In genomic region chr19:6793973-6794372, GRCh38 we compare ENCODE assay signal across 1 cellular context.
TF ChIP-seq lines count a peak whose summit lies in the region.

No MANE protein-coding gene starts in this region.

TF ChIP-seq in K562, 482 proteins besides CTCF, POLR2A, EP300 and RAD21:
- TF ChIP-seq ZNF76 (CRISPR knock-in tag; IDR thresholded peaks at IDR 0.05; ENCODE audit: borderline replicate concordance) (no peak), CUX1 (CRISPR knock-in tag; IDR thresholded peaks at IDR 0.05) (peak; percentile 97), DACH1 (IDR thresholded peaks at IDR 0.05; ENCODE audit: partially characterized antibody) (peak; percentile 38)
TF ChIP-seq in K562: peak in this region for 2.
